ENCODE assay signal across 23 cellular contexts in genomic region chr7:103124429-103124979, GRCh38. TPM values are rescaled to one million over a fixed set of nuclear protein-coding genes. Genes with fewer than 3 reads are reported as not detected.
DNase-seq lines count a peak whose midpoint lies in the region; ATAC-seq and TF ChIP-seq lines count a peak whose summit lies in the region.
"Had no signal": no experiment of that assay in that cellular context is flagged by ENCODE, and none has a peak within 500 bp of the region (broad histone marks: within the 10 kb centered on the region; RNA-seq: fewer than 3 reads in every experiment).

No MANE protein-coding gene starts in this region.

- H3K27ac Mint-ChIP-seq in progenitor cell of endocrine pancreas: no peak overlapping the region
- H3K27ac Mint-ChIP-seq: CD4-positive, alpha-beta T cell had no signal

- no peak overlapping the region for H3K4me3 Mint-ChIP-seq in progenitor cell of endocrine pancreas (ENCODE audit: low read depth)
- H3K4me3 Mint-ChIP-seq: CD4-positive, alpha-beta T cell had no signal

- no peaks in the 10 kb centered on the region for H3K27me3 Mint-ChIP-seq in progenitor cell of endocrine pancreas
- H3K27me3 Mint-ChIP-seq: CD4-positive, alpha-beta T cell had no signal

- peaks cover 27% of the 10 kb centered on the region for H3K36me3 Mint-ChIP-seq in progenitor cell of endocrine pancreas (ENCODE audit: insufficient read depth)

- H3K4me1 Mint-ChIP-seq in progenitor cell of endocrine pancreas (ENCODE audit: low read depth): no peaks in the 10 kb centered on the region

- no peak overlapping the region for H3K4me3 ChIP-seq in dorsolateral prefrontal cortex
- H3K4me3 ChIP-seq: SJSA1 had no signal

- intact Hi-C loops in dorsolateral prefrontal cortex (cut with DNase I) (no loop called here), left colon (cut with DNase I, micrococcal nuclease) (no loop called here)

- TF ChIP-seq CTCF in dorsolateral prefrontal cortex (IDR thresholded peaks at IDR 0.05 in 54 of 56, conservative IDR thresholded peaks at IDR 0.05 in 2 of 56; ENCODE audit: low read depth in 1 of 56, partially characterized antibody in 56 of 56) (no peak), progenitor cell of endocrine pancreas (IDR thresholded peaks at IDR 0.05; ENCODE audit: unreplicated experiment) (no peak)

- no peaks in the 10 kb centered on the region for H3K27me3 ChIP-seq in dorsolateral prefrontal cortex
- H3K27me3 ChIP-seq: SJSA1 had no signal

- no peaks in the 10 kb centered on the region for H3K9me3 Mint-ChIP-seq in progenitor cell of endocrine pancreas (ENCODE audit: low read depth)
- H3K9me3 Mint-ChIP-seq: CD4-positive, alpha-beta T cell had no signal

- peak; percentile 45 for ATAC-seq in left colon
- ATAC-seq in GM18909 (IDR thresholded peaks at IDR 0.05; ENCODE audit: poor library complexity, unreplicated experiment): no peak
- ATAC-seq: Panc1 had no signal

- DNase-seq in HuH-7 (ENCODE audit: low spot score) (peak; percentile 30), dorsolateral prefrontal cortex (no peak), left colon (no peak), C1 segment of cervical spinal cord (lab: John Stamatoyannopoulos, UW) (no peak), NOMO-1 (lab: John Stamatoyannopoulos, UW; ENCODE audit: unreplicated experiment in 2 of 2) (no peak), progenitor cell of endocrine pancreas (ENCODE audit: low spot score, unreplicated experiment) (no peak)
- DNase-seq: CD4-positive, alpha-beta T cell; COR-L47; EL; GF-D8; H7; KG1; NCI-H1105; NCI-H146; NCI-H2029; NCI-H2227 treated with DMSO at 0.1 percent for 48 hours; NCI-H510A; NCI-H748 treated with DMSO at 0.1 percent for 48 hours; NK-92 treated with Interleukin-12 subunit alpha and Interleukin-12 subunit beta, amount 100 ng/mL, for 24 hours; T-helper 1 cell had no signal

- peak overlapping the region in 30 of 59 donors; percentile 1 to 98 (median 90) for H3K27ac ChIP-seq in dorsolateral prefrontal cortex
- H3K27ac ChIP-seq: SJSA1 had no signal

RNA-seq across cellular contexts. Expression of gene NAPEPLD, which starts 24.4 kb away (rescaled TPM):
- total RNA-seq in dorsolateral prefrontal cortex (100 to 1,000 TPM in 23 of 120 experiments, 10 to 100 TPM in 97; 63.0 to 129 (median 90.9) TPM), left colon (10 to 100 TPM; 47.5 to 66.5 TPM), progenitor cell of endocrine pancreas (17.4 and 18.2 TPM in 2 replicates)

RNA-seq across cellular contexts. Expression of gene ARMC10, which starts 49.6 kb away (rescaled TPM):
- total RNA-seq in dorsolateral prefrontal cortex: 10 to 100 TPM; 28.5 to 62.6 (median 44.0) TPM
- total RNA-seq in left colon: 10 to 100 TPM; 26.4 to 28.4 TPM
- total RNA-seq in progenitor cell of endocrine pancreas: 38.8 and 43.7 TPM in 2 replicates

RNA-seq across cellular contexts. Expression of gene FBXL13, which starts 49.9 kb away (rescaled TPM):
- total RNA-seq in dorsolateral prefrontal cortex (10 to 100 TPM in 2 of 120 experiments, 1 to 10 TPM in 118; 2.0 to 10.4 (median 5.2) TPM), left colon (1 to 10 TPM in 1 of 2 donors, under 1 TPM in 1; 0.15 to 1.5 TPM), progenitor cell of endocrine pancreas (9.1 and 9.2 TPM in 2 replicates)
